Comparison of ENCODE assay signal across 28 cellular contexts in genomic region chr16:66141885-66142284, GRCh38.
"Had no signal": no experiment of that assay in that cellular context is flagged by ENCODE, and none has a peak within 500 bp of the region (broad histone marks: within the 10 kb centered on the region; RNA-seq: fewer than 3 reads in every experiment).

No MANE protein-coding gene starts in this region.

- ATAC-seq: effector memory CD8-positive, alpha-beta T cell; esophagus mucosa; foreskin keratinocyte; gastroesophageal sphincter; heart left ventricle had no signal

- H3K4me3 Mint-ChIP-seq: dendritic cell treated with granulocyte-macrophage colony-stimulating factor and Interleukin-4, amounts not matched to agents 40 ng/mL and 50 ng/mL, for 4 days; effector memory CD8-positive, alpha-beta T cell; endodermal cell had no signal

- H3K4me3 ChIP-seq: colonic mucosa, coronary artery, dorsolateral prefrontal cortex, esophagus muscularis mucosa, esophagus squamous epithelium, gastrocnemius medialis, gastroesophageal sphincter, heart left ventricle had no signal

- H3K27ac Mint-ChIP-seq: dendritic cell treated with granulocyte-macrophage colony-stimulating factor and Interleukin-4, amounts not matched to agents 40 ng/mL and 50 ng/mL, for 4 days; effector memory CD8-positive, alpha-beta T cell; endodermal cell had no signal

- H3K9me3 Mint-ChIP-seq: dendritic cell treated with granulocyte-macrophage colony-stimulating factor and Interleukin-4, amounts not matched to agents 40 ng/mL and 50 ng/mL, for 4 days; effector memory CD8-positive, alpha-beta T cell; endodermal cell had no signal

- H3K27me3 ChIP-seq: colonic mucosa, dorsolateral prefrontal cortex, esophagus muscularis mucosa, esophagus squamous epithelium, gastrocnemius medialis, gastroesophageal sphincter, heart left ventricle had no signal

- FAIRE-seq: colon, endometrium, endothelial cell of umbilical vein, frontal cortex had no signal

- DNase-seq: colonic mucosa; cortex of kidney; dermis blood vessel endothelial cell; dorsolateral prefrontal cortex; effector CD4-positive, alpha-beta T cell; effector CD8-positive, alpha-beta T cell; effector memory CD4-positive, alpha-beta T cell; effector memory CD8-positive, alpha-beta T cell; endodermal cell; erythroblast; esophagus squamous epithelium; foreskin fibroblast; foreskin keratinocyte; foreskin melanocyte; glutamatergic neuron; head of caudate nucleus; heart left ventricle had no signal

- H3K36me3 ChIP-seq: colonic mucosa, esophagus muscularis mucosa, esophagus squamous epithelium, gastrocnemius medialis, gastroesophageal sphincter, heart left ventricle had no signal

- H3K4me1 ChIP-seq: colonic mucosa, esophagus muscularis mucosa, esophagus squamous epithelium, foreskin keratinocyte, gastroesophageal sphincter, heart left ventricle had no signal

- H3K9me3 ChIP-seq: colonic mucosa, esophagus muscularis mucosa, esophagus squamous epithelium, gastrocnemius medialis, gastroesophageal sphincter, heart left ventricle had no signal

- H3K27ac ChIP-seq: colonic mucosa, coronary artery, dorsolateral prefrontal cortex, epithelial cell of prostate, esophagus muscularis mucosa, esophagus squamous epithelium, foreskin keratinocyte, gastrocnemius medialis, gastroesophageal sphincter, heart left ventricle had no signal
